1 cellular context compared by ENCODE assay signal in the genomic region with DNA sequence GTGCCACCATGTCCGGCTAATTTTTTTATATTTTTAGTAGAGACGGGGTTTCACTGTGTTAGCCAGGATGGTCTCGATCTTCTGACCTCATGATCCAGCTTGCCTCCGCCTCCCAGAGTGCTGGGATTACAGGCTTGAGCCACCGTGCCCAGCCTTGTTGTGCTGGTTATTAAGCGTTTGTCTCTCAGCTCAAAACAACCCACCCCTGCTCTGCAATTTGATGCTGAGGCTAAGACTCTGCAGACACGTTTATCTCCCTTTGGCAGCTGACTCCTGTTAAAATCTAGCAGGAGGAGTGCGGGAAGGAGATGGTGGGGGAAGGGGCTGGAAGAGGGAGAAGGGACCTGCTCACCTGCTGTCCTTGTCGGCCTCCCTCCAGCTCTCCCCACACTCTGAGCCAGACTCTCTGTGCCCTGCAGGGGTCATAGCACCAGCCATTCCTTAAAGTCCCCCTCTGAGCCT.
TF ChIP-seq lines count a peak whose summit lies in the region.

No MANE protein-coding gene starts in this region.

TF ChIP-seq in HEK293, 187 proteins besides CTCF, POLR2A, EP300 and RAD21 (continued from another document):
- TF ChIP-seq, protein P1, sequence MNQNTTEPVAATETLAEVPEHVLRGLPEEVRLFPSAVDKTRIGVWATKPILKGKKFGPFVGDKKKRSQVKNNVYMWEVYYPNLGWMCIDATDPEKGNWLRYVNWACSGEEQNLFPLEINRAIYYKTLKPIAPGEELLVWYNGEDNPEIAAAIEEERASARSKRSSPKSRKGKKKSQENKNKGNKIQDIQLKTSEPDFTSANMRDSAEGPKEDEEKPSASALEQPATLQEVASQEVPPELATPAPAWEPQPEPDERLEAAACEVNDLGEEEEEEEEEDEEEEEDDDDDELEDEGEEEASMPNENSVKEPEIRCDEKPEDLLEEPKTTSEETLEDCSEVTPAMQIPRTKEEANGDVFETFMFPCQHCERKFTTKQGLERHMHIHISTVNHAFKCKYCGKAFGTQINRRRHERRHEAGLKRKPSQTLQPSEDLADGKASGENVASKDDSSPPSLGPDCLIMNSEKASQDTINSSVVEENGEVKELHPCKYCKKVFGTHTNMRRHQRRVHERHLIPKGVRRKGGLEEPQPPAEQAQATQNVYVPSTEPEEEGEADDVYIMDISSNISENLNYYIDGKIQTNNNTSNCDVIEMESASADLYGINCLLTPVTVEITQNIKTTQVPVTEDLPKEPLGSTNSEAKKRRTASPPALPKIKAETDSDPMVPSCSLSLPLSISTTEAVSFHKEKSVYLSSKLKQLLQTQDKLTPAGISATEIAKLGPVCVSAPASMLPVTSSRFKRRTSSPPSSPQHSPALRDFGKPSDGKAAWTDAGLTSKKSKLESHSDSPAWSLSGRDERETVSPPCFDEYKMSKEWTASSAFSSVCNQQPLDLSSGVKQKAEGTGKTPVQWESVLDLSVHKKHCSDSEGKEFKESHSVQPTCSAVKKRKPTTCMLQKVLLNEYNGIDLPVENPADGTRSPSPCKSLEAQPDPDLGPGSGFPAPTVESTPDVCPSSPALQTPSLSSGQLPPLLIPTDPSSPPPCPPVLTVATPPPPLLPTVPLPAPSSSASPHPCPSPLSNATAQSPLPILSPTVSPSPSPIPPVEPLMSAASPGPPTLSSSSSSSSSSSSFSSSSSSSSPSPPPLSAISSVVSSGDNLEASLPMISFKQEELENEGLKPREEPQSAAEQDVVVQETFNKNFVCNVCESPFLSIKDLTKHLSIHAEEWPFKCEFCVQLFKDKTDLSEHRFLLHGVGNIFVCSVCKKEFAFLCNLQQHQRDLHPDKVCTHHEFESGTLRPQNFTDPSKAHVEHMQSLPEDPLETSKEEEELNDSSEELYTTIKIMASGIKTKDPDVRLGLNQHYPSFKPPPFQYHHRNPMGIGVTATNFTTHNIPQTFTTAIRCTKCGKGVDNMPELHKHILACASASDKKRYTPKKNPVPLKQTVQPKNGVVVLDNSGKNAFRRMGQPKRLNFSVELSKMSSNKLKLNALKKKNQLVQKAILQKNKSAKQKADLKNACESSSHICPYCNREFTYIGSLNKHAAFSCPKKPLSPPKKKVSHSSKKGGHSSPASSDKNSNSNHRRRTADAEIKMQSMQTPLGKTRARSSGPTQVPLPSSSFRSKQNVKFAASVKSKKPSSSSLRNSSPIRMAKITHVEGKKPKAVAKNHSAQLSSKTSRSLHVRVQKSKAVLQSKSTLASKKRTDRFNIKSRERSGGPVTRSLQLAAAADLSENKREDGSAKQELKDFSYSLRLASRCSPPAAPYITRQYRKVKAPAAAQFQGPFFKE (tag by site-specific recombination; IDR thresholded peaks at IDR 0.05; ENCODE audit: borderline replicate concordance) = no peak
- TF ChIP-seq ZNF621 (tag by site-specific recombination; IDR thresholded peaks at IDR 0.05) (no peak), GLIS1 (tag by site-specific recombination; IDR thresholded peaks at IDR 0.05) (0 out of 2 replicates have a peak, but pooled peaks have one; percentile 8), ZNF169 (tag by site-specific recombination; IDR thresholded peaks at IDR 0.05) (no peak)
- TF ChIP-seq, protein P2, sequence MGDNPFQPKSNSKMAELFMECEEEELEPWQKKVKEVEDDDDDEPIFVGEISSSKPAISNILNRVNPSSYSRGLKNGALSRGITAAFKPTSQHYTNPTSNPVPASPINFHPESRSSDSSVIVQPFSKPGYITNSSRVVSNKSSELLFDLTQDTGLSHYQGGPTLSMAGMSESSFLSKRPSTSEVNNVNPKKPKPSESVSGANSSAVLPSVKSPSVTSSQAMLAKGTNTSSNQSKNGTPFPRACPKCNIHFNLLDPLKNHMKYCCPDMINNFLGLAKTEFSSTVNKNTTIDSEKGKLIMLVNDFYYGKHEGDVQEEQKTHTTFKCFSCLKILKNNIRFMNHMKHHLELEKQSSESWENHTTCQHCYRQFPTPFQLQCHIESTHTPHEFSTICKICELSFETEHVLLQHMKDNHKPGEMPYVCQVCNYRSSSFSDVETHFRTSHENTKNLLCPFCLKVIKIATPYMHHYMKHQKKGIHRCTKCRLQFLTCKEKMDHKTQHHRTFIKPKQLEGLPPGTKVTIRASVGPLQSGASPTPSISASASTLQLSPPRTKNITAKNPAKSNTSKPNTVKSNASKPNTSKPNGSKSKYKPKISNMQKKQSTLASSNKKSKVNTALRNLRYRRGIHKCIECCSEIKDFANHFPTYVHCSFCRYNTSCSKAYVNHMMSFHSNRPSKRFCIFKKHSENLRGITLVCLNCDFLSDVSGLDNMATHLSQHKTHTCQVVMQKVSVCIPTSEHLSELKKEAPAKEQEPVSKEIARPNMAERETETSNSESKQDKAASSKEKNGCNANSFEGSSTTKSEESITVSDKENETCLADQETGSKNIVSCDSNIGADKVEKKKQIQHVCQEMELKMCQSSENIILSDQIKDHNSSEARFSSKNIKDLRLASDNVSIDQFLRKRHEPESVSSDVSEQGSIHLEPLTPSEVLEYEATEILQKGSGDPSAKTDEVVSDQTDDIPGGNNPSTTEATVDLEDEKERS (tag by site-specific recombination; IDR thresholded peaks at IDR 0.05) = no peak
